ENCODE assay signal across 13 cellular contexts in genomic region chr6:41443616-41444525, GRCh38.
A peak's percentile ranks its signal among the peaks of the same experiment; 100 is the strongest.
DNase-seq lines count a peak whose midpoint lies in the region; ATAC-seq and TF ChIP-seq lines count a peak whose summit lies in the region.
"Had no signal": no experiment of that assay in that cellular context is flagged by ENCODE, and none has a peak within 500 bp of the region (broad histone marks: within the 10 kb centered on the region; RNA-seq: fewer than 3 reads in every experiment).

No MANE protein-coding gene starts in this region.

- H3K9me3 ChIP-seq in adrenal gland (replicated peaks in 1 of 3), result no peaks in the 10 kb centered on the region
- H3K9me3 ChIP-seq in osteoblast (ENCODE audit: low read depth, low read length), result no peaks in the 10 kb centered on the region
- H3K9me3 ChIP-seq: body of pancreas had no signal

- TF ChIP-seq POLR2A in adrenal gland (IDR thresholded peaks at IDR 0.05), result no peak

- H3K36me3 Mint-ChIP-seq in type B pancreatic cell, result no peaks in the 10 kb centered on the region
- H3K36me3 Mint-ChIP-seq in Calu3 (ENCODE audit: insufficient read depth, unreplicated experiment), result no peaks in the 10 kb centered on the region
- H3K36me3 Mint-ChIP-seq: CD8-positive, alpha-beta memory T cell; stimulated activated naive B cell treated with anti-CD40 and anti-IgM and Interleukin-4, amounts not matched to agents 10 μg/mL and 1 μg/mL and 100 μg/mL, for 72 hours had no signal

- no peak overlapping the region for H3K4me2 ChIP-seq in osteoblast (ENCODE audit: insufficient read depth, low read length)

- H3K4me1 Mint-ChIP-seq in type B pancreatic cell (ENCODE audit: unreplicated experiment), result peaks cover 52% of the 10 kb centered on the region
- peaks cover 23% of the 10 kb centered on the region for H3K4me1 Mint-ChIP-seq in Calu3 (ENCODE audit: low read depth, unreplicated experiment)

- 62 to 68% (median 65%) methylated on average over 15 of the region's 15 CpGs for WGBS in adrenal gland, 4 donors

- H3K27ac ChIP-seq in adrenal gland, result peak overlapping the region in 2 of 5 donors; percentile 30 to 67
- H3K27ac ChIP-seq in osteoblast (ENCODE audit: low read depth, low read length), result no peak overlapping the region
- H3K27ac ChIP-seq: body of pancreas had no signal

- H3K4me3 Mint-ChIP-seq in type B pancreatic cell (peak overlapping the region; percentile 81), Calu3 (ENCODE audit: low read depth, unreplicated experiment) (no peak overlapping the region)
- H3K4me3 Mint-ChIP-seq: stimulated activated naive B cell treated with anti-CD40 and anti-IgM and Interleukin-4, amounts not matched to agents 10 μg/mL and 1 μg/mL and 100 μg/mL, for 72 hours had no signal

- H3K4me1 ChIP-seq in adrenal gland (replicated peaks in 1 of 2) (peaks cover 4% of the 10 kb centered on the region in 2 donors), osteoblast (ENCODE audit: insufficient read depth, low read length) (peaks cover 4% of the 10 kb centered on the region)

- H3K79me2 ChIP-seq in osteoblast (ENCODE audit: insufficient read depth, low read length), result no peaks in the 10 kb centered on the region

- peak; percentile 63 to 85 for ATAC-seq in left cardiac atrium
- ATAC-seq: stimulated activated naive B cell treated with anti-CD40 and anti-IgM and Interleukin-4, amounts not matched to agents 10 μg/mL and 1 μg/mL and 100 μg/mL, for 72 hours had no signal

- peaks cover 13% of the 10 kb centered on the region for H3K27me3 ChIP-seq in adrenal gland
- peaks cover 51% of the 10 kb centered on the region for H3K27me3 ChIP-seq in osteoblast (ENCODE audit: insufficient read depth, low read length)
- H3K27me3 ChIP-seq: body of pancreas had no signal

- BruUV-seq in Calu3 (replicated peaks; lab: Mats Ljungman, UMichigan), result no TSS peak

- H3K36me3 ChIP-seq in adrenal gland (replicated peaks in 1 of 2) (no peaks in the 10 kb centered on the region), osteoblast (ENCODE audit: insufficient read depth, low read length) (no peaks in the 10 kb centered on the region)

- H3K27me3 Mint-ChIP-seq in type B pancreatic cell, result no peaks in the 10 kb centered on the region
- peaks cover 58% of the 10 kb centered on the region for H3K27me3 Mint-ChIP-seq in Calu3 (ENCODE audit: unreplicated experiment)

- no peak for TF ChIP-seq CTCF in adrenal gland (IDR thresholded peaks at IDR 0.05)
- TF ChIP-seq CTCF in osteoblast (IDR thresholded peaks at IDR 0.05; ENCODE audit: extremely low read depth, low read depth, low read length), result no peak
- TF ChIP-seq CTCF in type B pancreatic cell (conservative IDR thresholded peaks at IDR 0.05), result no peak
- no peak for TF ChIP-seq CTCF in GM20000 (IDR thresholded peaks at IDR 0.05; ENCODE audit: extremely low read depth, missing control alignments)
- TF ChIP-seq CTCF in Calu3 (IDR thresholded peaks at IDR 0.05; ENCODE audit: unreplicated experiment), result no peak

- H3K9me3 Mint-ChIP-seq in type B pancreatic cell (no peaks in the 10 kb centered on the region), Calu3 (ENCODE audit: low read depth, unreplicated experiment) (no peaks in the 10 kb centered on the region)
- H3K9me3 Mint-ChIP-seq: CD8-positive, alpha-beta memory T cell had no signal

- H3K27ac Mint-ChIP-seq in type B pancreatic cell (peak overlapping the region; percentile 85), Calu3 (ENCODE audit: unreplicated experiment) (no peak overlapping the region)
- H3K27ac Mint-ChIP-seq: stimulated activated naive B cell treated with anti-CD40 and anti-IgM and Interleukin-4, amounts not matched to agents 10 μg/mL and 1 μg/mL and 100 μg/mL, for 72 hours had no signal

- H4K20me1 ChIP-seq in osteoblast (ENCODE audit: insufficient read depth, low read length), result no peaks in the 10 kb centered on the region

- CTCF ChIA-PET in Calu3 (lab: Charles Lee), result interaction anchor here (0.6 to 2.5 kb wide), 3 partner anchors 16 to 22 kb away, joined by 9 to 11 read pairs (median 11); no protein-coding TSS in a partner anchor

- H2AFZ ChIP-seq in osteoblast (ENCODE audit: low read length), result no peak overlapping the region

- DNase-seq in adrenal gland, result peak in 4 of 7 donors; percentile 16 to 52 (median 28)
- DNase-seq in left cardiac atrium, result peak; percentile 41
- peak; percentile 89 for DNase-seq in osteoblast (ENCODE audit: insufficient read length, low spot score, missing footprints)
- DNase-seq in type B pancreatic cell (ENCODE audit: extremely low spot score, unreplicated experiment), result no peak
- DNase-seq in GM20000 (ENCODE audit: low spot score), result no peak
- DNase-seq in DMS153 treated with DMSO at 0.1 percent for 48 hours (lab: John Stamatoyannopoulos, UW; ENCODE audit: unreplicated experiment), result no peak
- no peak for DNase-seq in Calu3
- DNase-seq: activated CD8-positive, alpha-beta memory T cell treated with anti-CD3 and anti-CD28 coated beads, Interleukin-2, amount 50 U/mL, for 48 hours; CD8-positive, alpha-beta memory T cell; NCI-H1105 treated with DMSO at 0.1 percent for 48 hours; stimulated activated CD4-positive, alpha-beta T cell treated with anti-CD3 and anti-CD28 coated beads, Interleukin-2, amount 100 ng/mL, for 24 hours; stimulated activated naive B cell treated with anti-CD40 and anti-IgM and Interleukin-4, amounts not matched to agents 10 μg/mL and 1 μg/mL and 100 μg/mL, for 72 hours had no signal

- no peak overlapping the region for H3K4me3 ChIP-seq in adrenal gland
- H3K4me3 ChIP-seq in osteoblast (ENCODE audit: insufficient read depth, low read length), result peak overlapping the region; percentile 43
- H3K4me3 ChIP-seq: body of pancreas had no signal

- intact Hi-C loops in adrenal gland (cut with DNase I) (no loop called here), left cardiac atrium (cut with DNase I) (no loop called here), Calu3 (cut with micrococcal nuclease; ENCODE audit: unreplicated experiment) (no loop called here)

Comparison
In these comparisons a context has a peak if more than half of its experiments do, and no peak if none do; other contexts are left out.
1. DNase-seq: peak in adrenal gland (4 of 7), left cardiac atrium (single experiment) and osteoblast (single experiment); none in type B pancreatic cell (single experiment), GM20000 (single experiment), DMS153 treated with DMSO at 0.1 percent for 48 hours (single experiment) and Calu3 (single experiment).